1 cellular context compared by ENCODE assay signal in genomic region chr10:122419016-122419415, GRCh38.
TF ChIP-seq lines count a peak whose summit lies in the region.

No MANE protein-coding gene starts in this region.

TF ChIP-seq in SK-N-SH, 30 proteins besides CTCF, POLR2A, EP300 and RAD21 (continued from another document):
- TF ChIP-seq ZBTB33 (IDR thresholded peaks at IDR 0.05; ENCODE audit: borderline replicate concordance, low read depth), result no peak
- no peak for TF ChIP-seq FOXJ3 (CRISPR knock-in tag; IDR thresholded peaks at IDR 0.05)
- TF ChIP-seq TCF12 (IDR thresholded peaks at IDR 0.05), result no peak
